ENCODE assay signal across 9 cellular contexts in the genomic region with DNA sequence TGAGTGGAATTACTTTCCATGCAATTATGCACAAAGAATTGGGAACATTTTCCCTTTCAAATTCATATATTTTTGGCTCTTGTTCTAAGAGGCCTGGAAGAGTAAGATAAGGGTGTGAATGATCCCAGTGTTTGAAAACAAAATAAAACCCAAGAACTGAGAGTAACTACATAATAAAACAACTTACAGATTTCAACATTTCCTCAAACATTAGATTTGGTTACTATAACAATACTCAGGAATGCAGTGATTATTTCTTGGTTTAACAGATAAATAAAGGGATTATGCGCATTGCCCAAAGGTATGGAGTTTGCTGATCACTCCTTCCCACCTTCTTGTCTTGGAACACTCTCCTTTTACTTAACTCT.
DNase-seq lines count a peak whose midpoint lies in the region; ATAC-seq and TF ChIP-seq lines count a peak whose summit lies in the region.
"Had no signal": no experiment of that assay in that cellular context is flagged by ENCODE, and none has a peak within 500 bp of the region (broad histone marks: within the 10 kb centered on the region; RNA-seq: fewer than 3 reads in every experiment).

No MANE protein-coding gene starts in this region.

- intact Hi-C loops in Right ventricle myocardium superior (cut with DNase I) (no loop called here), left ventricle myocardium superior (cut with micrococcal nuclease) (no loop called here), dorsolateral prefrontal cortex (cut with DNase I) (no loop called here)

- DNase-seq in Right ventricle myocardium superior (no peak), left ventricle myocardium superior (no peak), dorsolateral prefrontal cortex (no peak)
- DNase-seq in stimulated activated CD4-positive, alpha-beta T cell treated with anti-CD3 and anti-CD28 coated beads, Interleukin-1b, Interleukin-23, amount 100 ng/mL, for 48 hours: no peak

- peaks cover 53% of the 10 kb centered on the region for H3K4me1 ChIP-seq in muscle layer of colon (ENCODE audit: insufficient read depth, low read length)
- H3K4me1 ChIP-seq in urinary bladder (ENCODE audit: insufficient read depth): peaks cover 1% of the 10 kb centered on the region

- peak; percentile 2 for ATAC-seq in Right ventricle myocardium superior (ENCODE audit: poor library complexity)
- ATAC-seq in left ventricle myocardium superior: no peak
- no peak for ATAC-seq in GM19452 (IDR thresholded peaks at IDR 0.05; ENCODE audit: unreplicated experiment)
- no peak for ATAC-seq in HG02759 (IDR thresholded peaks at IDR 0.05; ENCODE audit: unreplicated experiment)

- H3K36me3 ChIP-seq in muscle layer of colon (ENCODE audit: insufficient read depth, low read length) (no peaks in the 10 kb centered on the region), urinary bladder (ENCODE audit: insufficient read depth) (peaks cover under 1% of the 10 kb centered on the region)

- no peaks in the 10 kb centered on the region for H3K9me3 ChIP-seq in muscle layer of colon (ENCODE audit: low read length)

- H3K27me3 ChIP-seq in dorsolateral prefrontal cortex (no peaks in the 10 kb centered on the region), muscle layer of colon (ENCODE audit: control insufficient read depth in 1 of 2, insufficient read depth in 2 of 2, low read length in 2 of 2) (no peaks in the 10 kb centered on the region)

- H3K4me3 ChIP-seq in dorsolateral prefrontal cortex: no peak overlapping the region
- H3K4me3 ChIP-seq in muscle layer of colon (ENCODE audit: low read depth in 1 of 2, low read length in 2 of 2): no peak overlapping the region
- no peak overlapping the region for H3K4me3 ChIP-seq in urinary bladder (ENCODE audit: low read depth, low read length)

- no peak overlapping the region for H3K9ac ChIP-seq in muscle layer of colon (ENCODE audit: low read length)

- WGBS in urinary bladder: 77% methylated on average over 1 of the region's 1 CpG

- no peak for TF ChIP-seq CTCF in dorsolateral prefrontal cortex (IDR thresholded peaks at IDR 0.05 in 54 of 56, conservative IDR thresholded peaks at IDR 0.05 in 2 of 56; ENCODE audit: low read depth in 1 of 56, partially characterized antibody in 56 of 56)

- peak overlapping the region; percentile 4 to 94 (median 84) for H3K27ac ChIP-seq in dorsolateral prefrontal cortex
- H3K27ac ChIP-seq in muscle layer of colon (ENCODE audit: low read depth, low read length): peak overlapping the region; percentile 89
- H3K27ac ChIP-seq in urinary bladder (ENCODE audit: low read depth): peak overlapping the region; percentile 80
- H3K27ac ChIP-seq: HL-60 had no signal
